Comparison of ENCODE assay signal across 1 cellular context in genomic region chr3:168872811-168873210, GRCh38.
TF ChIP-seq lines count a peak whose summit lies in the region.

No MANE protein-coding gene starts in this region.

TF ChIP-seq in HepG2, 621 proteins besides CTCF, POLR2A, EP300 and RAD21 (continued from another document):
- TF ChIP-seq KIAA2018 (CRISPR knock-in tag; IDR thresholded peaks at IDR 0.05; ENCODE audit: borderline replicate concordance) (no peak), TFDP2 (CRISPR knock-in tag; IDR thresholded peaks at IDR 0.05) (no peak), GATAD2A (CRISPR knock-in tag; IDR thresholded peaks at IDR 0.05) (peak; percentile 43; the same call in 1 of the 2 replicates), ZNF20 (CRISPR knock-in tag; IDR thresholded peaks at IDR 0.05) (no peak), BRF2 (CRISPR knock-in tag; IDR thresholded peaks at IDR 0.05) (no peak), CENPT (CRISPR knock-in tag; IDR thresholded peaks at IDR 0.05; ENCODE audit: low read depth) (no peak), PCBP2 (optimal IDR thresholded peaks at IDR 0.05; ENCODE audit: low read depth, low read length, poor library complexity, severe bottlenecking) (no peak), ZNF550 (CRISPR knock-in tag; IDR thresholded peaks at IDR 0.05; ENCODE audit: borderline replicate concordance) (no peak), E2F2 (CRISPR knock-in tag; IDR thresholded peaks at IDR 0.05; ENCODE audit: borderline replicate concordance) (no peak), ARID5B (CRISPR knock-in tag; IDR thresholded peaks at IDR 0.05) (0 out of 2 replicates have a peak, but pooled peaks have one; percentile 21), ZNF256 (CRISPR knock-in tag; conservative IDR thresholded peaks at IDR 0.05) (no peak), IKZF5 (CRISPR knock-in tag; IDR thresholded peaks at IDR 0.05) (no peak)
